In the genomic region with DNA sequence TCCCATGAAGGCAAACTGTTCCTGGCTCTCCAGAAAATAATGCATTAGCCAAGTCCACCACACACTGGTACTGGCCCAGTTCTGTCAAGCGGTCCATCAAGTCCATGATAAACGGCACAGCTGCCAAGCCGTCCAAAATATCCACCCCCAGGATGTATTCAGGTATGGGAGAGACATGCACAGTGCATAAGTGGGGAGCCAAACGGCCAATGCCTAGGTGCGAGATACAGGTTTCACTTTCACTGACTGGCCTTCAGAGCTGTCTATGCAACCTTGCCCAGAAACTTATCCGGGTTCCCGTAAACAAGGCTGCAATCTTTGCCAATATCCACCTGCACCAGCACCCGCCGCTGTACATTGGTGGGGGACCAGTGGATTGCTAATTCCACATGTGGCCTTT, we compare ENCODE assay signal across 22 cellular contexts.
DNase-seq lines count a peak whose midpoint lies in the region; ATAC-seq, FAIRE-seq and TF ChIP-seq lines count a peak whose summit lies in the region.
"Had no signal": no experiment of that assay in that cellular context is flagged by ENCODE, and none has a peak within 500 bp of the region (broad histone marks: within the 10 kb centered on the region; RNA-seq: fewer than 3 reads in every experiment).

No MANE protein-coding gene starts in this region.

- no peak for FAIRE-seq in pancreas (lab: Jason Lieb, UNC)
- FAIRE-seq: A204.1, GM19239, H54, K562 had no signal

- no peaks in the 10 kb centered on the region for H3K79me2 ChIP-seq in MM.1S (ENCODE audit: low read length)

- no peak overlapping the region for H3K4me3 Mint-ChIP-seq in stimulated activated naive B cell treated with anti-CD40 and anti-IgM and Interleukin-4, amounts not matched to agents 10 μg/mL and 1 μg/mL and 100 μg/mL, for 72 hours
- H3K4me3 Mint-ChIP-seq: CD4-positive, CD25-positive, alpha-beta regulatory T cell; CD8-positive, alpha-beta memory T cell; GM23338 had no signal

- H3K9me3 ChIP-seq in MM.1S (replicated peaks; ENCODE audit: insufficient read depth, low read length) (no peaks in the 10 kb centered on the region), pancreas (no peaks in the 10 kb centered on the region)
- H3K9me3 ChIP-seq: BE2C had no signal

- H3K27ac ChIP-seq in MM.1S (ENCODE audit: low read length) (no peak overlapping the region), pancreas (no peak overlapping the region)
- H3K27ac ChIP-seq: HL-60 had no signal

- H4K20me1 ChIP-seq in MM.1S (ENCODE audit: insufficient read depth, low read length), result no peaks in the 10 kb centered on the region

- no peak overlapping the region for H3K27ac Mint-ChIP-seq in stimulated activated naive B cell treated with anti-CD40 and anti-IgM and Interleukin-4, amounts not matched to agents 10 μg/mL and 1 μg/mL and 100 μg/mL, for 72 hours
- H3K27ac Mint-ChIP-seq: CD4-positive, CD25-positive, alpha-beta regulatory T cell; GM23338 had no signal

- H3K4me3 ChIP-seq in MM.1S (ENCODE audit: low read length), result peak overlapping the region; percentile 56
- H3K4me3 ChIP-seq in pancreas, result no peak overlapping the region
- H3K4me3 ChIP-seq: GM23338, K562 had no signal

- H3K27me3 ChIP-seq in MM.1S (replicated peaks; ENCODE audit: insufficient read depth, low read length) (no peaks in the 10 kb centered on the region), pancreas (no peaks in the 10 kb centered on the region)
- H3K27me3 ChIP-seq: BE2C had no signal

- H3K27me3 Mint-ChIP-seq in stimulated activated naive B cell treated with anti-CD40 and anti-IgM and Interleukin-4, amounts not matched to agents 10 μg/mL and 1 μg/mL and 100 μg/mL, for 72 hours, result no peaks in the 10 kb centered on the region
- H3K27me3 Mint-ChIP-seq: CD4-positive, CD25-positive, alpha-beta regulatory T cell; CD8-positive, alpha-beta memory T cell had no signal

- intact Hi-C loops in pancreas (cut with DNase I), result no loop called here

- peak overlapping the region; percentile 59 for H2AFZ ChIP-seq in MM.1S (ENCODE audit: low read length)
- H2AFZ ChIP-seq: GM23338 had no signal

- no peaks in the 10 kb centered on the region for H3K36me3 Mint-ChIP-seq in stimulated activated naive B cell treated with anti-CD40 and anti-IgM and Interleukin-4, amounts not matched to agents 10 μg/mL and 1 μg/mL and 100 μg/mL, for 72 hours
- H3K36me3 Mint-ChIP-seq: CD4-positive, CD25-positive, alpha-beta regulatory T cell; CD8-positive, alpha-beta memory T cell had no signal

- H3K9me3 Mint-ChIP-seq in stimulated activated naive B cell treated with anti-CD40 and anti-IgM and Interleukin-4, amounts not matched to agents 10 μg/mL and 1 μg/mL and 100 μg/mL, for 72 hours, result peaks cover 5 to 7% of the 10 kb centered on the region in 2 donors

- H3K9me2 ChIP-seq in MM.1S (replicated peaks; ENCODE audit: insufficient read depth, low read length), result no peaks in the 10 kb centered on the region

- WGBS in pancreas, 2 donors, result 48 to 68% methylated on average over 9 of the region's 9 CpGs

- H3K4me1 ChIP-seq in MM.1S (ENCODE audit: low read length) (no peaks in the 10 kb centered on the region; the same call in 1 of the 2 replicates), pancreas (no peaks in the 10 kb centered on the region)
- H3K4me1 ChIP-seq: BE2C had no signal

- DNase-seq in MM.1S (peak; percentile 65), NCI-H2029 (lab: John Stamatoyannopoulos, UW) (peak; percentile 63), RPMI8226 (peak; percentile 35), pancreas (no peak)
- no peak for DNase-seq in stimulated activated naive B cell treated with anti-CD40 and anti-IgM and Interleukin-4, amounts not matched to agents 10 μg/mL and 1 μg/mL and 100 μg/mL, for 72 hours
- DNase-seq: ACHN; BE2C; CD8-positive, alpha-beta memory T cell; COR-L47; DMS 273 treated with DMSO at 0.1 percent for 48 hours; DMS79 treated with DMSO at 0.1 percent for 48 hours; HCEC 1CT; IMR-90 had no signal

- peak; percentile 39 to 73 (median 54) for ATAC-seq in pancreas
- no peak for ATAC-seq in GM21737 (IDR thresholded peaks at IDR 0.05; ENCODE audit: unreplicated experiment)
- ATAC-seq in stimulated activated naive B cell treated with anti-CD40 and anti-IgM and Interleukin-4, amounts not matched to agents 10 μg/mL and 1 μg/mL and 100 μg/mL, for 72 hours (replicated peaks), result no peak
- no peak for ATAC-seq in HG03045 (IDR thresholded peaks at IDR 0.05; ENCODE audit: unreplicated experiment)

- H3K36me3 ChIP-seq in MM.1S (replicated peaks; ENCODE audit: insufficient read depth, low read length), result no peaks in the 10 kb centered on the region
- H3K36me3 ChIP-seq in pancreas, result no peaks in the 10 kb centered on the region
- H3K36me3 ChIP-seq: BE2C had no signal

- H3K9ac ChIP-seq in MM.1S (ENCODE audit: low read length), result no peak overlapping the region

- TF ChIP-seq CTCF in MM.1S (IDR thresholded peaks at IDR 0.05; ENCODE audit: low read length), result no peak
- no peak for TF ChIP-seq CTCF in pancreas (IDR thresholded peaks at IDR 0.05)

- peak overlapping the region; percentile 84 for H3K4me2 ChIP-seq in MM.1S (ENCODE audit: low read depth, low read length)
- H3K4me2 ChIP-seq: GM23338 had no signal

- H3F3A ChIP-seq in MM.1S (ENCODE audit: insufficient read depth, low read length), result no peaks in the 10 kb centered on the region

- no peaks in the 10 kb centered on the region for H3K4me1 Mint-ChIP-seq in stimulated activated naive B cell treated with anti-CD40 and anti-IgM and Interleukin-4, amounts not matched to agents 10 μg/mL and 1 μg/mL and 100 μg/mL, for 72 hours
- H3K4me1 Mint-ChIP-seq: CD4-positive, CD25-positive, alpha-beta regulatory T cell; CD8-positive, alpha-beta memory T cell had no signal

Comparison
In these comparisons a context has a peak if more than half of its experiments do, and no peak if none do; other contexts are left out.
1. DNase-seq: peak in MM.1S (single experiment), NCI-H2029 (single experiment) and RPMI8226 (single experiment); none in pancreas (0 of 6) and stimulated activated naive B cell treated with anti-CD40 and anti-IgM and Interleukin-4, amounts not matched to agents 10 μg/mL and 1 μg/mL and 100 μg/mL, for 72 hours (single experiment).
2. ATAC-seq: peak in pancreas (4 of 4); none in GM21737 (single experiment), stimulated activated naive B cell treated with anti-CD40 and anti-IgM and Interleukin-4, amounts not matched to agents 10 μg/mL and 1 μg/mL and 100 μg/mL, for 72 hours (0 of 2) and HG03045 (single experiment).